In genomic region chr9:134026561-134026960, GRCh38 we compare ENCODE assay signal across 10 cellular contexts. TPM values are rescaled to one million over a fixed set of nuclear protein-coding genes. Genes with fewer than 3 reads are reported as not detected.
DNase-seq lines count a peak whose midpoint lies in the region; ATAC-seq and TF ChIP-seq lines count a peak whose summit lies in the region.
"Had no signal": no experiment of that assay in that cellular context is flagged by ENCODE, and none has a peak within 500 bp of the region (broad histone marks: within the 10 kb centered on the region; RNA-seq: fewer than 3 reads in every experiment).

No MANE protein-coding gene starts in this region.

- no peaks in the 10 kb centered on the region for H3K27me3 Mint-ChIP-seq in CD4-positive, alpha-beta memory T cell
- peaks cover 2% of the 10 kb centered on the region for H3K27me3 Mint-ChIP-seq in neural progenitor cell (ENCODE audit: insufficient read depth, low read depth)

- DNase-seq in CD4-positive, alpha-beta memory T cell, result no peak
- no peak for DNase-seq in LNCaP clone FGC (ENCODE audit: low read depth)
- peak; percentile 59 for DNase-seq in ecto neural progenitor cell (ENCODE audit: low spot score)
- peak; percentile 46 for DNase-seq in neural progenitor cell (ENCODE audit: low spot score)
- no peak for DNase-seq in HCEC 1CT
- no peak for DNase-seq in SKM-1 treated with dmso at 0.1 percent for 144 hours (lab: John Stamatoyannopoulos, UW; ENCODE audit: unreplicated experiment)
- DNase-seq: MV-4-11 had no signal

- POLR2A ChIA-PET in CD4-positive, alpha-beta memory T cell (lab: Charles Lee; ENCODE audit: partially characterized antibody), result interaction anchor here (0.8 to 3.6 kb wide), 5 partner anchors 9 to 137 kb away, joined by 3 to 26 read pairs (median 10); partner anchors contain the start of genes RNU6ATAC and WDR5

- no peaks in the 10 kb centered on the region for H3K9me3 ChIP-seq in CD4-positive, alpha-beta memory T cell (ENCODE audit: control insufficient read depth in 1 of 2, low read length in 2 of 2)
- no peaks in the 10 kb centered on the region for H3K9me3 ChIP-seq in neural progenitor cell (ENCODE audit: low read depth)
- H3K9me3 ChIP-seq: upper lobe of left lung had no signal

- CTCF ChIA-PET in CD4-positive, alpha-beta memory T cell (lab: Charles Lee; ENCODE audit: partially characterized antibody), result interaction anchor here (2.4 kb wide), 1 partner anchor 32 kb away, joined by 10 read pairs; no protein-coding TSS in a partner anchor

- H2AFZ ChIP-seq in neural progenitor cell (replicated peaks), result no peak overlapping the region

- peak overlapping the region; percentile 61 to 86 (median 81) for H3K4me3 Mint-ChIP-seq in CD4-positive, alpha-beta memory T cell
- peak overlapping the region; percentile 86 for H3K4me3 Mint-ChIP-seq in neural progenitor cell

- intact Hi-C loops in CD4-positive, alpha-beta memory T cell (cut with micrococcal nuclease), result no loop called here

- H3K79me2 ChIP-seq in neural progenitor cell (ENCODE audit: low read depth), result peaks cover 5% of the 10 kb centered on the region

- no peak for TF ChIP-seq CTCF in LNCaP clone FGC (IDR thresholded peaks at IDR 0.05; ENCODE audit: control insufficient read depth, extremely low read depth, insufficient read depth)
- TF ChIP-seq CTCF in neural progenitor cell (IDR thresholded peaks at IDR 0.05), result no peak

- H4K20me1 ChIP-seq in neural progenitor cell (ENCODE audit: low read depth), result peaks cover 25% of the 10 kb centered on the region

- peaks cover under 1% of the 10 kb centered on the region for H3K36me3 ChIP-seq in CD4-positive, alpha-beta memory T cell (ENCODE audit: insufficient read depth, low read length)
- H3K36me3 ChIP-seq in neural progenitor cell, result no peaks in the 10 kb centered on the region

- ATAC-seq in GM21526 (IDR thresholded peaks at IDR 0.05; ENCODE audit: low FRiP score, unreplicated experiment) (no peak), HG03175 (IDR thresholded peaks at IDR 0.05; ENCODE audit: unreplicated experiment) (no peak)

- peak overlapping the region in 1 of 7 donors; percentile 52 for H3K27ac Mint-ChIP-seq in CD4-positive, alpha-beta memory T cell
- no peak overlapping the region for H3K27ac Mint-ChIP-seq in neural progenitor cell

- H3K4me1 ChIP-seq in CD4-positive, alpha-beta memory T cell (ENCODE audit: insufficient read depth, low read length), result peaks cover 14% of the 10 kb centered on the region
- H3K4me1 ChIP-seq in neural progenitor cell, result peaks cover 10% of the 10 kb centered on the region

- H3K4me3 ChIP-seq in CD4-positive, alpha-beta memory T cell (ENCODE audit: low read length in 2 of 2), result peak overlapping the region in 1 of 2 donors; percentile 89
- H3K4me3 ChIP-seq in LNCaP clone FGC (ENCODE audit: low read depth, low read length) (peak overlapping the region; percentile 88), neural progenitor cell (peak overlapping the region; percentile 92)

- H3K4me2 ChIP-seq in neural progenitor cell, result peak overlapping the region; percentile 87

- H3K36me3 Mint-ChIP-seq in CD4-positive, alpha-beta memory T cell, result peaks cover 0 to 10% of the 10 kb centered on the region in 2 donors
- peaks cover 9% of the 10 kb centered on the region for H3K36me3 Mint-ChIP-seq in neural progenitor cell

- H3K4me1 Mint-ChIP-seq in CD4-positive, alpha-beta memory T cell, result peaks cover 3 to 22% (median 7%) of the 10 kb centered on the region in 4 donors
- H3K4me1 Mint-ChIP-seq in neural progenitor cell, result peaks cover 15% of the 10 kb centered on the region

- no peaks in the 10 kb centered on the region for H3K9me3 Mint-ChIP-seq in CD4-positive, alpha-beta memory T cell
- no peaks in the 10 kb centered on the region for H3K9me3 Mint-ChIP-seq in neural progenitor cell

- no peaks in the 10 kb centered on the region for H3K27me3 ChIP-seq in CD4-positive, alpha-beta memory T cell (ENCODE audit: insufficient read depth, low read length)
- H3K27me3 ChIP-seq in neural progenitor cell, result no peaks in the 10 kb centered on the region
- H3K27me3 ChIP-seq: upper lobe of left lung had no signal

- H3K9ac ChIP-seq in neural progenitor cell, result no peak overlapping the region

- no peak overlapping the region for H3K27ac ChIP-seq in CD4-positive, alpha-beta memory T cell (ENCODE audit: low read depth, low read length)
- no peak overlapping the region for H3K27ac ChIP-seq in neural progenitor cell

- peaks cover 33% of the 10 kb centered on the region for H3F3A ChIP-seq in neural progenitor cell (ENCODE audit: low read depth)

RNA-seq across cellular contexts. Expression of gene BRD3OS, which starts 1.3 kb away (rescaled TPM):
- total RNA-seq in CD4-positive, alpha-beta memory T cell, result 10 to 100 TPM; 18.3 to 21.5 TPM
- 10 to 100 TPM; 18.4 to 33.1 TPM for polyA plus RNA-seq in CD4-positive, alpha-beta memory T cell
- total RNA-seq in neural progenitor cell (ENCODE audit: low replicate concordance), result 19.0 and 28.3 TPM in 2 replicates

RNA-seq across cellular contexts. Expression of gene VAV2, which starts 34.4 kb away (rescaled TPM):
- 1 to 10 TPM; 1.1 to 3.0 TPM for total RNA-seq in CD4-positive, alpha-beta memory T cell
- under 1 TPM; 0.26 to 0.94 TPM for polyA plus RNA-seq in CD4-positive, alpha-beta memory T cell
- 12.9 and 19.0 TPM in 2 replicates for total RNA-seq in neural progenitor cell (ENCODE audit: low replicate concordance)

RNA-seq across cellular contexts. Expression of gene BRD3, which starts 41.3 kb away (rescaled TPM):
- 10 to 100 TPM; 40.8 to 48.5 TPM for total RNA-seq in CD4-positive, alpha-beta memory T cell
- 10 to 100 TPM; 16.0 to 20.2 TPM for polyA plus RNA-seq in CD4-positive, alpha-beta memory T cell
- total RNA-seq in neural progenitor cell (ENCODE audit: low replicate concordance), result 14.8 and 21.7 TPM in 2 replicates

Comparison
In these comparisons a context has a peak if more than half of its experiments do, and no peak if none do; other contexts are left out.
1. DNase-seq: peak in ecto neural progenitor cell (single experiment) and neural progenitor cell (single experiment); none in CD4-positive, alpha-beta memory T cell (0 of 5), LNCaP clone FGC (single experiment), HCEC 1CT (single experiment) and SKM-1 treated with dmso at 0.1 percent for 144 hours (single experiment).